Comparison of ENCODE assay signal across 11 cellular contexts in the genomic region with DNA sequence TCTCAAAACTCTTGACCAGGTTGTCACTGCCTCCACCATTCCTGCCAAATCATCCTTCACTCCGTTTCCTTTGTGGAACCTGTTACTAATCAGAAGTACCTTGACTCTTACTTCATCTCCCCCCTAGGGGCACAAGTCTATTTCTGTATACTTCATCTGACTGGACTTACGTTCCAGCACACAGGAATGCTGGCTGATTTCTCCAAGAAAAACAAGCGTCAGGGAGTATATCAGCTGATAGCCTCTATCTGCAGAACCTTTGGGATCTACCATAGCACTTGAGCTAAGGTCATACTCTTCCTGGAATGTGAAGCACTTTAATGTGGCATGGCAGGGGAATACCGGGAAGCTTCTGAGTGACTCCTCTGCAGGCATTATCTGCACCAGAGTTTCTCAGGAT.
"Had no signal": no experiment of that assay in that cellular context is flagged by ENCODE, and none has a peak within 500 bp of the region (broad histone marks: within the 10 kb centered on the region; RNA-seq: fewer than 3 reads in every experiment).

No MANE protein-coding gene starts in this region.

- DNase-seq: activated CD4-positive, alpha-beta T cell treated with anti-CD3 and anti-CD28 coated beads, Interleukin-2, amount 50 U/mL, for 1 hour; activated T-cell treated with anti-CD3 and anti-CD28 coated beads, Interleukin-2, amount 50 U/mL, for 1 hour; left ventricle myocardium superior; stimulated activated CD4-positive, alpha-beta T cell treated with anti-CD3 and anti-CD28 coated beads, Interleukin-4, amount 100 ng/mL, for 1 hour; stimulated activated CD8-positive, alpha-beta memory T cell treated with anti-CD3 and anti-CD28 coated beads, Interleukin-4, amount 100 ng/mL, for 48 hours; stimulated activated naive CD8-positive, alpha-beta T cell treated with anti-CD3 and anti-CD28 coated beads, Interleukin-15, Interleukin-2, amounts not matched to agents 100 U/mL and 50 U/mL, for 24 hours; T-helper 2 cell; upper lobe of right lung had no signal

- H3K4me3 ChIP-seq: esophagus muscularis mucosa, suprapubic skin, upper lobe of right lung had no signal

- FAIRE-seq: islet of Langerhans had no signal

- ATAC-seq: left ventricle myocardium superior; stimulated activated naive CD8-positive, alpha-beta T cell treated with anti-CD3 and anti-CD28 coated beads, Interleukin-15, Interleukin-2, amounts not matched to agents 100 U/mL and 50 U/mL, for 24 hours; upper lobe of right lung had no signal

- H3K27me3 ChIP-seq: esophagus muscularis mucosa, upper lobe of right lung had no signal

- H3K9me3 ChIP-seq: suprapubic skin, upper lobe of right lung had no signal

- H3K36me3 ChIP-seq: esophagus muscularis mucosa, suprapubic skin, upper lobe of right lung had no signal

- H3K4me1 ChIP-seq: esophagus muscularis mucosa, suprapubic skin had no signal

- H3K27ac ChIP-seq: esophagus muscularis mucosa, suprapubic skin, upper lobe of right lung had no signal
